Comparison of ENCODE assay signal across 6 cellular contexts in the genomic region with DNA sequence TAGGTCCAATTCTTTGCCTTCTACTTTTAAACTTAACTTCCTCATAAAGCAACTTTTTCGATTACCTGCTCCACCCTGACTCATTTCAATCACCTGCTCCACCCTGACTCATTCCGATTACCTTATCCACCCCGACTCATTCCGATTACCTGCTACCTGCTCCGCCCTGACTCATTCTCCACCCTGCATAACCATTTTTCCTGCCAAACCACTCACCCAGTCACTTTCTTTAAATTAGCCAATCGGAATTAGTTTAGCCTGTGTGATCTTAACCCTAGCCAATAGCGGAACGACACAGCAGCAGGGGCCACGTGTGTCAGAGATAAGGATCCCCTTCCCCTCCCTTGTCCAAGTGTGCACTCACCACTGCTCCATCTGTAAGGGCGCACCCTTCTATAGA. TPM values are rescaled to one million over a fixed set of nuclear protein-coding genes. Genes with fewer than 3 reads are reported as not detected.
A peak's percentile ranks its signal among the peaks of the same experiment; 100 is the strongest.
DNase-seq lines count a peak whose midpoint lies in the region; ATAC-seq and TF ChIP-seq lines count a peak whose summit lies in the region.
"Not testable (repeated sequence)": the region's sequence is repeated elsewhere in the genome, so short reads cannot be mapped to it uniquely, and the experiment has no call there.

No MANE protein-coding gene starts in this region.

- intact Hi-C loops in HCT116 (cut with micrococcal nuclease); mammary epithelial cell (cut with micrococcal nuclease): not testable (repeated sequence)

- H3K27me3 ChIP-seq in HCT116 (ENCODE audit: insufficient read depth, low read length); mammary epithelial cell (ENCODE audit: insufficient read depth, low read length): not testable (repeated sequence)

- not testable (repeated sequence) for H3K4me1 ChIP-seq in HCT116 (ENCODE audit: control insufficient read depth in 1 of 2, insufficient read depth in 2 of 2, low read length in 2 of 2); mammary epithelial cell (ENCODE audit: insufficient read depth, low read length)

- H3K27ac Mint-ChIP-seq in T-helper 1 cell treated with Interleukin-12 subunit alpha and Interleukin-12 subunit beta and Interleukin-4 antibody, amounts not matched to agents 30 μg/mL and 1 μg/mL, for 36 hours = peak overlapping the region; percentile 0
- H3K27ac Mint-ChIP-seq in neural crest cell (ENCODE audit: unreplicated experiment) = peak overlapping the region; percentile 0
- peak overlapping the region; percentile 32 for H3K27ac Mint-ChIP-seq in type B pancreatic cell

- not testable (repeated sequence) for H3K9ac ChIP-seq in HCT116 (ENCODE audit: low read length); mammary epithelial cell (ENCODE audit: insufficient read depth, low read length)

- not testable (repeated sequence) for H3K79me2 ChIP-seq in HCT116 (ENCODE audit: insufficient read depth, low read length); mammary epithelial cell (ENCODE audit: insufficient read depth, low read length)

- H3K27me3 Mint-ChIP-seq in T-helper 1 cell treated with Interleukin-12 subunit alpha and Interleukin-12 subunit beta and Interleukin-4 antibody, amounts not matched to agents 30 μg/mL and 1 μg/mL, for 36 hours (ENCODE audit: low read depth) = peaks cover 11% of the 10 kb centered on the region
- H3K27me3 Mint-ChIP-seq in neural crest cell (ENCODE audit: low read depth); type B pancreatic cell: not testable (repeated sequence)

- TF ChIP-seq RAD21 in HCT116 (IDR thresholded peaks at IDR 0.05; ENCODE audit: low read depth) = not testable (repeated sequence)

- POLR2A ChIA-PET in HCT116 (lab: Charles Lee) = not testable (repeated sequence)

- H3K4me3 Mint-ChIP-seq in T-helper 1 cell treated with Interleukin-12 subunit alpha and Interleukin-12 subunit beta and Interleukin-4 antibody, amounts not matched to agents 30 μg/mL and 1 μg/mL, for 36 hours; neural crest cell; type B pancreatic cell: not testable (repeated sequence)

- H3K4me3 ChIP-seq in HCT116 (replicated peaks in 1 of 2; ENCODE audit: low read depth in 1 of 2, low read length in 2 of 2); mammary epithelial cell (replicated peaks in 1 of 3; ENCODE audit: insufficient read depth in 1 of 3, low read depth in 2 of 3, low read length in 3 of 3): not testable (repeated sequence)

- not testable (repeated sequence) for H3K9me3 ChIP-seq in HCT116 (ENCODE audit: control insufficient read depth in 1 of 2, insufficient read depth in 1 of 2, low read depth in 1 of 2, low read length in 2 of 2); mammary epithelial cell (replicated peaks; ENCODE audit: insufficient read depth, low read length)

- CTCF ChIA-PET in HCT116 (lab: Charles Lee); mammary epithelial cell (lab: Charles Lee; ENCODE audit: low non-redundant PET): not testable (repeated sequence)

- H3K4me1 Mint-ChIP-seq in T-helper 1 cell treated with Interleukin-12 subunit alpha and Interleukin-12 subunit beta and Interleukin-4 antibody, amounts not matched to agents 30 μg/mL and 1 μg/mL, for 36 hours (ENCODE audit: low read depth); type B pancreatic cell (ENCODE audit: unreplicated experiment): not testable (repeated sequence)
- peaks cover 23% of the 10 kb centered on the region for H3K4me1 Mint-ChIP-seq in neural crest cell

- H3K9me2 ChIP-seq in HCT116 (ENCODE audit: insufficient read depth) = not testable (repeated sequence)

- H4K20me1 ChIP-seq in HCT116 (ENCODE audit: insufficient read depth); mammary epithelial cell (ENCODE audit: insufficient read depth, low read length): not testable (repeated sequence)

- not testable (repeated sequence) for TF ChIP-seq POLR2A in HCT116 (IDR thresholded peaks at IDR 0.05; ENCODE audit: borderline replicate concordance, extremely low read depth, insufficient read depth, insufficient read length)

- dilution Hi-C loops in mammary epithelial cell (cut with HindIII; ENCODE audit: low sequenced_read_pairs) = not testable (repeated sequence)

- peak; percentile 10 for DNase-seq in HCT116 (ENCODE audit: low read depth, low spot score)
- DNase-seq in mammary epithelial cell = peak; percentile 40
- DNase-seq in epithelial cell of prostate (ENCODE audit: low read depth, low spot score); neural crest cell (ENCODE audit: low read depth, low spot score); type B pancreatic cell (ENCODE audit: extremely low spot score, unreplicated experiment): not testable (repeated sequence)

- H2AFZ ChIP-seq in HCT116 (ENCODE audit: low read depth, low read length, poor library complexity, severe bottlenecking); mammary epithelial cell (ENCODE audit: low read depth, low read length): not testable (repeated sequence)

- 76% methylated on average over 9 of the region's 10 CpGs for WGBS in mammary epithelial cell (ENCODE audit: low coverage, missing lambda C conversion rate)

- not testable (repeated sequence) for TF ChIP-seq CTCF in HCT116 (IDR thresholded peaks at IDR 0.05 in 2 of 3, conservative IDR thresholded peaks at IDR 0.05 in 1 of 3; ENCODE audit: borderline replicate concordance in 1 of 3, insufficient read depth in 1 of 3, low read depth in 2 of 3, low read length in 2 of 3); mammary epithelial cell (conservative IDR thresholded peaks at IDR 0.05 in 1 of 2, IDR thresholded peaks at IDR 0.05 in 1 of 2; ENCODE audit: extremely low read depth in 1 of 2, insufficient read depth in 1 of 2, low read depth in 1 of 2, low read length in 2 of 2); neural crest cell (conservative IDR thresholded peaks at IDR 0.05); type B pancreatic cell (conservative IDR thresholded peaks at IDR 0.05)

- in situ Hi-C loops in mammary epithelial cell (cut with MboI; ENCODE audit: low sequenced_read_pairs in 2 of 2) = not testable (repeated sequence)

- RAD21 ChIA-PET in HCT116 (lab: Charles Lee; ENCODE audit: low non-redundant PET in 1 of 2, low total read pairs in 2 of 2, uncharacterized antibody in 2 of 2, unreplicated experiment in 2 of 2) = not testable (repeated sequence)

- H3K36me3 ChIP-seq in HCT116 (ENCODE audit: control insufficient read depth in 1 of 2, insufficient read depth in 2 of 2, low read length in 2 of 2); mammary epithelial cell (ENCODE audit: insufficient read depth, low read length): not testable (repeated sequence)

- not testable (repeated sequence) for H3K9me3 Mint-ChIP-seq in T-helper 1 cell treated with Interleukin-12 subunit alpha and Interleukin-12 subunit beta and Interleukin-4 antibody, amounts not matched to agents 30 μg/mL and 1 μg/mL, for 36 hours; neural crest cell; type B pancreatic cell

- not testable (repeated sequence) for H3K27ac ChIP-seq in HCT116 (ENCODE audit: low read depth, low read length); mammary epithelial cell (ENCODE audit: insufficient read depth, low read depth, low read length)
- peak overlapping the region; percentile 44 for H3K27ac ChIP-seq in epithelial cell of prostate

- ATAC-seq in HCT116 = not testable (repeated sequence)

- not testable (repeated sequence) for H3K36me3 Mint-ChIP-seq in T-helper 1 cell treated with Interleukin-12 subunit alpha and Interleukin-12 subunit beta and Interleukin-4 antibody, amounts not matched to agents 30 μg/mL and 1 μg/mL, for 36 hours (ENCODE audit: low read depth); neural crest cell (ENCODE audit: low read depth); type B pancreatic cell

- not testable (repeated sequence) for BruUV-seq in HCT116 (replicated peaks; lab: Mats Ljungman, UMichigan); mammary epithelial cell (replicated peaks; lab: Mats Ljungman, UMichigan)

- not testable (repeated sequence) for H3K4me2 ChIP-seq in HCT116 (ENCODE audit: low read length); mammary epithelial cell (ENCODE audit: insufficient read depth, low read depth, low read length)

RNA-seq across cellular contexts. Expression of a gene that starts 32.0 kb away (rescaled TPM):
- total RNA-seq in HCT116 (2021; ENCODE audit: unreplicated experiment) (20.2 TPM), mammary epithelial cell (10 to 100 TPM; 32.5 to 45.8 TPM), neural crest cell (19.3 and 21.4 TPM in 2 replicates), type B pancreatic cell (ENCODE audit: low replicate concordance) (22.1 and 25.0 TPM in 2 replicates)
- polyA plus RNA-seq in HCT116 (2012) = 9.9 and 12.4 TPM in 2 replicates
- polyA plus RNA-seq in mammary epithelial cell = 17.6 TPM
- 14.7 TPM for polyA minus RNA-seq in mammary epithelial cell
